In the genomic region with DNA sequence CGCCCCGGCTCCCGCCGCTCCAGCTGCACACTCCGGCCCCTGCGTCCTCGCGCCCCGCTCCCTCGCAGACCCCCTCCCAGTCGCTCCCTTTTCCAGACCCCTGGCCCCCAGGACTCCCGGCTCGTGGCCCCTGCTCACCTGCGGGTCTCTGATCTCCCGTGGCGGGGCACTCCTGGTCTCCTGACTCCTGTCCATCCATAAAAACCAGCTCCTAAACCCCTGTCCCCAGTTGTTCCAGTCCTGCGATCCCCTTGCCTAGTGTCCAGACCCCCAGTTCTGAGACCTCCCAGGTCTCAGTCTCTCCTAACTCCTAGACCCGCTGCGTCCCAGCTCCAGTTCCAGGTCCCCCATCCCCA, we compare ENCODE assay signal across 8 cellular contexts. TPM values are rescaled to one million over a fixed set of nuclear protein-coding genes. Genes with fewer than 3 reads are reported as not detected.
DNase-seq lines count a peak whose midpoint lies in the region; ATAC-seq, FAIRE-seq and TF ChIP-seq lines count a peak whose summit lies in the region.

No MANE protein-coding gene starts in this region.

- peaks cover 49% of the 10 kb centered on the region for H3K79me2 ChIP-seq in OCI-LY3 (ENCODE audit: low read length)

- H3K9ac ChIP-seq in OCI-LY3 (ENCODE audit: low read length) = peak overlapping the region; percentile 84

- FAIRE-seq in pancreas (lab: Jason Lieb, UNC) (no peak), GM19239 (lab: Jason Lieb, UNC) (no peak)

- no peaks in the 10 kb centered on the region for H3K36me3 ChIP-seq in OCI-LY3 (replicated peaks; ENCODE audit: low read depth, low read length)
- H3K36me3 ChIP-seq in pancreas = no peaks in the 10 kb centered on the region

- no peaks in the 10 kb centered on the region for H3K27me3 ChIP-seq in OCI-LY3 (ENCODE audit: low read depth, low read length)
- no peaks in the 10 kb centered on the region for H3K27me3 ChIP-seq in pancreas

- no peak for DNase-seq in epithelial cell of prostate (ENCODE audit: low read depth, low spot score)
- DNase-seq in pancreas = peak in 1 of 6 donors; percentile 20
- DNase-seq in superior temporal gyrus (ENCODE audit: extremely low spot score) = no peak
- no peak for DNase-seq in GM19239 (ENCODE audit: insufficient read length, low spot score)
- no peak for DNase-seq in NCI-H187 (lab: John Stamatoyannopoulos, UW)

- peaks cover 46% of the 10 kb centered on the region for H3K4me1 ChIP-seq in OCI-LY3 (ENCODE audit: low read length)
- peaks cover 0 to 4% (median 0%) of the 10 kb centered on the region in 3 donors for H3K4me1 ChIP-seq in pancreas

- H3K4me2 ChIP-seq in OCI-LY3 (ENCODE audit: low read length) = peak overlapping the region; percentile 99

- H3K9me3 ChIP-seq in OCI-LY3 (ENCODE audit: insufficient read depth, low read length) = no peaks in the 10 kb centered on the region
- no peaks in the 10 kb centered on the region for H3K9me3 ChIP-seq in pancreas

- H2AFZ ChIP-seq in OCI-LY3 (ENCODE audit: low read depth, low read length) = no peak overlapping the region

- H3K27ac ChIP-seq in OCI-LY3 (ENCODE audit: low read length) (peak overlapping the region; percentile 12; the same call in 1 of the 2 replicates), epithelial cell of prostate (peak overlapping the region; percentile 83), pancreas (peak overlapping the region in 2 of 4 donors; percentile 48 to 50)

- 1% methylated on average over 10 to 19 of the region's 19 CpGs for WGBS in pancreas, 2 donors

- no peak for TF ChIP-seq CTCF in OCI-LY3 (IDR thresholded peaks at IDR 0.05; ENCODE audit: low read depth, low read length)
- no peak for TF ChIP-seq CTCF in pancreas (IDR thresholded peaks at IDR 0.05)

- no peaks in the 10 kb centered on the region for H4K20me1 ChIP-seq in OCI-LY3 (ENCODE audit: insufficient read depth, low read length)

- H3K4me3 ChIP-seq in OCI-LY3 (ENCODE audit: low read length) = peak overlapping the region; percentile 98
- peak overlapping the region; percentile 88 to 98 (median 96) for H3K4me3 ChIP-seq in pancreas

- ATAC-seq in GM21515 (IDR thresholded peaks at IDR 0.05; ENCODE audit: unreplicated experiment) (peak; percentile 4), pancreas (peak in 1 of 4 donors; percentile 9), GM18517 (IDR thresholded peaks at IDR 0.05; ENCODE audit: unreplicated experiment) (no peak)

- intact Hi-C loops in pancreas (cut with DNase I) = no loop called here

RNA-seq across cellular contexts. Expression of gene SNX29, which starts 0.3 kb away (rescaled TPM):
- 10 to 100 TPM in 5 of 6 donors, 1 to 10 TPM in 1; 8.0 to 17.0 (median 11.3) TPM for total RNA-seq in pancreas
- 1 to 10 TPM; 3.8 to 3.9 TPM for polyA plus RNA-seq in pancreas

RNA-seq across cellular contexts. Expression of gene TNFRSF17, which starts 11.8 kb away (rescaled TPM):
- total RNA-seq in pancreas = 1 to 10 TPM in 1 of 6 donors, under 1 TPM in 1, not detected in 4; 0.32 to 1.7 TPM
- not detected for polyA plus RNA-seq in pancreas

RNA-seq across cellular contexts. Expression of gene NPIPB2, which starts 35.0 kb away (rescaled TPM):
- total RNA-seq in pancreas = 1 to 10 TPM in 5 of 6 donors, under 1 TPM in 1; 0.92 to 5.0 (median 4.1) TPM
- polyA plus RNA-seq in pancreas = 1 to 10 TPM; 6.6 to 10.0 TPM
